8 cellular contexts compared by ENCODE assay signal in the genomic region with DNA sequence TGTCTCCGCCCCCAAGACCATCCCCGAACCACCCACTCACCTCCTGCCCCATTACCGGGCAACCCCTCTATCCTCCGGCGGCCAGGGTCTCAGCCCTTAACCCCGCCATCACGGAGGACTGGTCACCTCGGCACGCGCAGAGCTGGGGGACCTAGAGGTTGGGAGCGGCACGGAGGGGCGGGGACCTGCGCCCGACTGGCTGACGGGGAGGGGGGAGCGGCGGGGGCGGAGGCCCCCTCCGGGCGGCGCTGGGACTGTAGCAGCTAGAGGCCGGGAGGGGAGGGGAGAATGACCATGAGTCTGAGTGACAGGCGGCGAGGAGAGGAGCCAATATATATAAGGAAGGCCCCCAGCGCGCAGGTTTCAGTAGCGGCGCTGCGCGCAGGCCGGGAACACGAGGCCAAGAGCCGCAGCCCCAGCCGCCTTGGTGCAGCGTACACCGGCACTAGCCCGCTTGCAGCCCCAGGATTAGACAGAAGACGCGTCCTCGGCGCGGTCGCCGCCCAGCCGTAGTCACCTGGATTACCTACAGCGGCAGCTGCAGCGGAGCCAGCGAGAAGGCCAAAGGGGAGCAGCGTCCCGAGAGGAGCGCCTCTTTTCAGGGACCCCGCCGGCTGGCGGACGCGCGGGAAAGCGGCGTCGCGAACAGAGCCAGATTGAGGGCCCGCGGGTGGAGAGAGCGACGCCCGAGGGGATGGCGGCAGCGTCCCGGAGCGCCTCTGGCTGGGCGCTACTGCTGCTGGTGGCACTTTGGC. TPM values are rescaled to one million over a fixed set of nuclear protein-coding genes. Genes with fewer than 3 reads are reported as not detected.
DNase-seq lines count a peak whose midpoint lies in the region; ATAC-seq and TF ChIP-seq lines count a peak whose summit lies in the region.

TSS of gene DLL4 (plus strand) at position 366 of the 755 bp plus-strand sequence. CDS start at position 695, 329 bp downstream.

- TF ChIP-seq CTCF in activated CD8-positive, alpha-beta T cell treated with anti-CD3 and anti-CD28 coated beads for 36 hours (IDR thresholded peaks at IDR 0.05) = no peak
- no peak for TF ChIP-seq CTCF in nephron progenitor cell (IDR thresholded peaks at IDR 0.05)

- in situ Hi-C loops in ACHN (cut with HindIII; ENCODE audit: low pct_ligation_motif_present, low pct_unique_long_range_greater_than_20kb, low sequenced_read_pairs) = no loop called here

- intact Hi-C loops in activated CD8-positive, alpha-beta T cell treated with anti-CD3 and anti-CD28 coated beads for 36 hours (cut with micrococcal nuclease) = no loop called here

- no peaks in the 10 kb centered on the region for H3K9me3 Mint-ChIP-seq in activated CD8-positive, alpha-beta T cell treated with anti-CD3 and anti-CD28 coated beads for 36 hours
- H3K9me3 Mint-ChIP-seq in nephron progenitor cell = no peaks in the 10 kb centered on the region

- peaks cover 65% of the 10 kb centered on the region for H3K27me3 Mint-ChIP-seq in activated CD8-positive, alpha-beta T cell treated with anti-CD3 and anti-CD28 coated beads for 36 hours
- H3K27me3 Mint-ChIP-seq in nephron progenitor cell (ENCODE audit: low read depth, poor library complexity) = peaks cover 96% of the 10 kb centered on the region

- peak; percentile 42 for DNase-seq in ACHN
- DNase-seq in NCI-H2196 treated with DMSO at 0.1 percent for 48 hours (lab: John Stamatoyannopoulos, UW; ENCODE audit: unreplicated experiment) = peak; percentile 78
- peak; percentile 57 for DNase-seq in activated CD8-positive, alpha-beta T cell treated with anti-CD3 and anti-CD28 coated beads for 36 hours
- peak; percentile 16 for DNase-seq in fibroblast of gingiva (ENCODE audit: low read depth)
- DNase-seq in nephron progenitor cell = peak; percentile 75
- DNase-seq in GM19238 (ENCODE audit: insufficient read length, low spot score) = no peak

- ATAC-seq in activated CD8-positive, alpha-beta T cell treated with anti-CD3 and anti-CD28 coated beads for 36 hours = peak; percentile 53
- no peak for ATAC-seq in HG03442 (IDR thresholded peaks at IDR 0.05; ENCODE audit: unreplicated experiment)

- peak within 1 kb of the TSS; percentile 58 for H3K4me3 Mint-ChIP-seq in activated CD8-positive, alpha-beta T cell treated with anti-CD3 and anti-CD28 coated beads for 36 hours
- peak within 1 kb of the TSS; percentile 82 for H3K4me3 Mint-ChIP-seq in nephron progenitor cell

- H3K27ac Mint-ChIP-seq in activated CD8-positive, alpha-beta T cell treated with anti-CD3 and anti-CD28 coated beads for 36 hours = no peak within 1 kb of the TSS
- H3K27ac Mint-ChIP-seq in nephron progenitor cell = no peak within 1 kb of the TSS

- CTCF ChIA-PET in activated CD8-positive, alpha-beta T cell treated with anti-CD3 and anti-CD28 coated beads for 36 hours (lab: Charles Lee) = interaction anchor here (0.6 to 10.1 kb wide), 8 partner anchors 10 to 78 kb away, joined by 4 to 133 read pairs (median 7); partner anchors contain the start of genes CHAC1 and VPS18

- peaks cover 50% of the 10 kb centered on the region for H3K4me1 Mint-ChIP-seq in activated CD8-positive, alpha-beta T cell treated with anti-CD3 and anti-CD28 coated beads for 36 hours (ENCODE audit: low read depth)
- H3K4me1 Mint-ChIP-seq in nephron progenitor cell = peaks cover 67% of the 10 kb centered on the region

- POLR2A ChIA-PET in activated CD8-positive, alpha-beta T cell treated with anti-CD3 and anti-CD28 coated beads for 36 hours (lab: Charles Lee) = interaction anchor here (0.7 to 6.6 kb wide), 6 partner anchors 11 to 58 kb away, joined by 3 to 43 read pairs (median 5); partner anchors contain the start of gene CHAC1

- H3K36me3 Mint-ChIP-seq in activated CD8-positive, alpha-beta T cell treated with anti-CD3 and anti-CD28 coated beads for 36 hours (ENCODE audit: low read depth) = no peaks in the 10 kb centered on the region
- H3K36me3 Mint-ChIP-seq in nephron progenitor cell (ENCODE audit: low read depth) = no peaks in the 10 kb centered on the region

- TF ChIP-seq POLR2A in GM19193 (IDR thresholded peaks at IDR 0.05; ENCODE audit: extremely low read depth, insufficient read depth, insufficient read length) = peak; percentile 61

RNA-seq across cellular contexts. Expression of gene DLL4, which starts in this region (rescaled TPM):
- not detected for total RNA-seq in activated CD8-positive, alpha-beta T cell treated with anti-CD3 and anti-CD28 coated beads for 36 hours

Comparison
In these comparisons a context has a peak if more than half of its experiments do, and no peak if none do; other contexts are left out.
1. Peak in DNase-seq and ATAC-seq in activated CD8-positive, alpha-beta T cell treated with anti-CD3 and anti-CD28 coated beads for 36 hours; RNA of the gene not detected or under 1 TPM.